Comparison of ENCODE assay signal across 22 cellular contexts in genomic region chr2:219071189-219071816, GRCh38. TPM values are rescaled to one million over a fixed set of nuclear protein-coding genes. Genes with fewer than 3 reads are reported as not detected.
A peak's percentile ranks its signal among the peaks of the same experiment; 100 is the strongest.
DNase-seq lines count a peak whose midpoint lies in the region; TF ChIP-seq lines count a peak whose summit lies in the region.
"Had no signal": no experiment of that assay in that cellular context is flagged by ENCODE, and none has a peak within 500 bp of the region (broad histone marks: within the 10 kb centered on the region; RNA-seq: fewer than 3 reads in every experiment).

No MANE protein-coding gene starts in this region.

- H3K27ac Mint-ChIP-seq in progenitor cell of endocrine pancreas = peak overlapping the region; percentile 78
- H3K27ac Mint-ChIP-seq: activated naive CD4-positive, alpha-beta T cell treated with anti-CD3 and anti-CD28 coated beads for 36 hours; T-cell had no signal

- peaks cover 40% of the 10 kb centered on the region for H3K4me1 Mint-ChIP-seq in progenitor cell of endocrine pancreas (ENCODE audit: low read depth)
- H3K4me1 Mint-ChIP-seq: neural crest cell, T-cell had no signal

- peaks cover 29% of the 10 kb centered on the region for H3K27me3 Mint-ChIP-seq in progenitor cell of endocrine pancreas
- H3K27me3 Mint-ChIP-seq: T-cell had no signal

- peak overlapping the region; percentile 19 for H3K4me3 Mint-ChIP-seq in progenitor cell of endocrine pancreas (ENCODE audit: low read depth)
- H3K4me3 Mint-ChIP-seq: activated naive CD4-positive, alpha-beta T cell treated with anti-CD3 and anti-CD28 coated beads for 36 hours; neural crest cell; T-cell had no signal

- H3K36me3 Mint-ChIP-seq in progenitor cell of endocrine pancreas (ENCODE audit: insufficient read depth) = peaks cover 6% of the 10 kb centered on the region

- no peaks in the 10 kb centered on the region for H3K9me3 Mint-ChIP-seq in progenitor cell of endocrine pancreas (ENCODE audit: low read depth)
- H3K9me3 Mint-ChIP-seq: activated naive CD4-positive, alpha-beta T cell treated with anti-CD3 and anti-CD28 coated beads for 36 hours; neural crest cell; T-cell had no signal

- TF ChIP-seq CTCF in fibroblast of the aortic adventitia (IDR thresholded peaks at IDR 0.05; ENCODE audit: insufficient read depth, low read length) (no peak), progenitor cell of endocrine pancreas (IDR thresholded peaks at IDR 0.05; ENCODE audit: unreplicated experiment) (no peak)

- DNase-seq in GM04504 (ENCODE audit: low read depth) = peak; percentile 13
- peak; percentile 54 for DNase-seq in NCI-H226
- peak; percentile 11 for DNase-seq in fibroblast of the aortic adventitia (ENCODE audit: low read depth)
- DNase-seq in progenitor cell of endocrine pancreas (ENCODE audit: low spot score, unreplicated experiment) = no peak
- DNase-seq in NOMO-1 treated with DMSO at 0.1 percent for 48 hours (lab: John Stamatoyannopoulos, UW; ENCODE audit: unreplicated experiment) = no peak
- no peak for DNase-seq in activated CD8-positive, alpha-beta memory T cell treated with anti-CD3 and anti-CD28 coated beads for 24 hours
- no peak for DNase-seq in DMS153 treated with DMSO at 0.1 percent for 48 hours (lab: John Stamatoyannopoulos, UW; ENCODE audit: unreplicated experiment)
- DNase-seq in dermis blood vessel endothelial cell = no peak
- DNase-seq: activated CD8-positive, alpha-beta memory T cell treated with anti-CD3 and anti-CD28 coated beads, Interleukin-2, amount 50 U/mL, for 4 hours; activated naive CD4-positive, alpha-beta T cell treated with anti-CD3 and anti-CD28 coated beads for 36 hours; brain microvascular endothelial cell; DMS79; effector CD4-positive, alpha-beta T cell; NCI-H1105; NCI-H774; RPMI8226; stimulated activated CD4-positive, alpha-beta T cell treated with anti-CD3 and anti-CD28 coated beads, Interleukin-1b, Interleukin-23, amount 100 ng/mL, for 48 hours; T-cell had no signal

- no peak overlapping the region for H3K4me3 ChIP-seq in fibroblast of the aortic adventitia (ENCODE audit: low read depth, low read length)
- H3K4me3 ChIP-seq: right atrium auricular region, suprapubic skin had no signal

RNA-seq across cellular contexts. Expression of gene IHH, which starts 10.6 kb away (rescaled TPM):
- total RNA-seq in fibroblast of the aortic adventitia (ENCODE audit: low replicate concordance) = 0.09 TPM in 1 of 2 replicates, not detected in the other
- 17.3 and 24.1 TPM in 2 replicates for total RNA-seq in progenitor cell of endocrine pancreas
- not detected in 2 replicates for total RNA-seq in dermis blood vessel endothelial cell
- total RNA-seq: activated naive CD4-positive, alpha-beta T cell treated with anti-CD3 and anti-CD28 coated beads for 36 hours; H1; right atrium auricular region had no signal

RNA-seq across cellular contexts. Expression of gene CFAP65, which starts 30.0 kb away (rescaled TPM):
- total RNA-seq in fibroblast of the aortic adventitia (ENCODE audit: low replicate concordance) = not detected in 2 replicates
- 0.65 and 0.67 TPM in 2 replicates for total RNA-seq in progenitor cell of endocrine pancreas
- not detected in 2 replicates for total RNA-seq in dermis blood vessel endothelial cell
- total RNA-seq: activated naive CD4-positive, alpha-beta T cell treated with anti-CD3 and anti-CD28 coated beads for 36 hours; right atrium auricular region; suprapubic skin had no signal

Comparison
In these comparisons a context has a peak if more than half of its experiments do, and no peak if none do; other contexts are left out.
1. DNase-seq: peak in GM04504 (single experiment), NCI-H226 (single experiment) and fibroblast of the aortic adventitia (single experiment); none in progenitor cell of endocrine pancreas (single experiment), NOMO-1 treated with DMSO at 0.1 percent for 48 hours (single experiment), activated CD8-positive, alpha-beta memory T cell treated with anti-CD3 and anti-CD28 coated beads for 24 hours (single experiment), DMS153 treated with DMSO at 0.1 percent for 48 hours (single experiment) and dermis blood vessel endothelial cell (single experiment).
2. RNA of gene IHH, which starts 10.6 kb away (total RNA-seq): 17.3 to 24.1 TPM in progenitor cell of endocrine pancreas; 0.09 TPM in fibroblast of the aortic adventitia and not detected in dermis blood vessel endothelial cell; every median in the first group is over 10 times any median in the second.